In genomic region chr1:26093569-26093968, GRCh38 we compare ENCODE assay signal across 17 cellular contexts. TPM values are rescaled to one million over a fixed set of nuclear protein-coding genes. Genes with fewer than 3 reads are reported as not detected.
"Had no signal": no experiment of that assay in that cellular context is flagged by ENCODE, and none has a peak within 500 bp of the region (broad histone marks: within the 10 kb centered on the region; RNA-seq: fewer than 3 reads in every experiment).

No MANE protein-coding gene starts in this region.

RNA-seq across cellular contexts. Expression of gene TRIM63, which starts 26.1 kb away (rescaled TPM):
- total RNA-seq: activated CD4-positive, alpha-beta T cell treated with anti-CD3 and anti-CD28 coated beads, Interleukin-2, amount 10 ng/mL, durations not matched to agents 24 days and 14 days; activated CD8-positive, alpha-beta memory T cell treated with anti-CD3 and anti-CD28 coated beads for 36 hours; activated naive CD8-positive, alpha-beta T cell treated with anti-CD3 and anti-CD28 coated beads, Interleukin-2, amount 10 ng/mL, durations not matched to agents 7 days and 5 days; activated T-helper 1 cell treated with anti-CD3 and anti-CD28 coated beads, Interleukin-12 subunit alpha, Interleukin-12 subunit beta, Interleukin-2, Interleukin-4 antibody, amounts not matched to agents 30 ng/mL and 10 ng/mL and 1 ng/mL, durations not matched to agents 14 hours and 24 hours and 36 hours; ascending aorta; kidney epithelial cell; naive thymus-derived CD4-positive, alpha-beta T cell; neural crest cell; renal cortical epithelial cell; smooth muscle cell; vagina had no signal
- polyA plus RNA-seq: naive thymus-derived CD4-positive, alpha-beta T cell; SK-N-SH had no signal

RNA-seq across cellular contexts. Expression of gene SLC30A2, which starts 47.7 kb away (rescaled TPM):
- total RNA-seq: activated CD4-positive, alpha-beta memory T cell treated with anti-CD3 and anti-CD28 coated beads for 36 hours; activated CD4-positive, alpha-beta T cell treated with anti-CD3 and anti-CD28 coated beads, Interleukin-2, amount 10 ng/mL, durations not matched to agents 24 days and 14 days; activated CD8-positive, alpha-beta memory T cell treated with anti-CD3 and anti-CD28 coated beads for 36 hours; activated naive CD8-positive, alpha-beta T cell treated with anti-CD3 and anti-CD28 coated beads, Interleukin-2, amount 10 ng/mL, durations not matched to agents 7 days and 5 days; activated T-helper 1 cell treated with anti-CD3 and anti-CD28 coated beads, Interleukin-12 subunit alpha, Interleukin-12 subunit beta, Interleukin-2, Interleukin-4 antibody, amounts not matched to agents 30 ng/mL and 10 ng/mL and 1 ng/mL, durations not matched to agents 14 hours and 24 hours and 36 hours; ascending aorta; esophagus squamous epithelium; gastroesophageal sphincter; naive thymus-derived CD4-positive, alpha-beta T cell; neural crest cell; occipital lobe; vagina had no signal
- polyA plus RNA-seq: immature natural killer cell; naive thymus-derived CD4-positive, alpha-beta T cell; SK-N-SH had no signal
